In the genomic region with DNA sequence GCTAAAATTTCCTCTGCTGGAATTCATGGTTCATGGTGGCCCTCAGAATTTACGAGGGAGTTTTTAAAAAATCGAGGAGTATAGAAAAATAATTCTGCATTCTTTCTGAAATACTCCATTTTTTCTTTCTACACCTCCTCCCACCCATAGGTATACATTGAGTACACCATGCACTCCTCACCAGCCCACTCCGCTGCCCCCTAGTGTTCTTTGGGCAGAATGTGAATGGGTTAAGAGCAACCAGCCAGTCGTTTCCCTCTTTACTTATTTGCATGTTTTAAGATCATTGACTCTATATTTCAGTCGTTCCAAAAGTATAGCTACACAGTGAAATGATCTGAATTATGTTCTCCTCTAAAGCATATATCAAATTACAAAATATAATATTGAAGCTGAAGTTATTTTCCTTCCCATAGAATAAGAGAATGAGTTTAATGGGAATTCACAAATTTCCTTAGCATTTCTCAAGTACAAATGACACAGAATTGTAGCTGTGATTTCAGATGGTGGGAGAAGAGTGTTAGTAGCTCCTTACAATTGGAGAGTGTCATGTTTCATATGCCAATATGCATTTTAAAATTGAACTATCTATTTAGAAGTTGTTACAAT, we compare ENCODE assay signal across 10 cellular contexts.
DNase-seq lines count a peak whose midpoint lies in the region; ATAC-seq and TF ChIP-seq lines count a peak whose summit lies in the region.
"Had no signal": no experiment of that assay in that cellular context is flagged by ENCODE, and none has a peak within 500 bp of the region (broad histone marks: within the 10 kb centered on the region; RNA-seq: fewer than 3 reads in every experiment).

No MANE protein-coding gene starts in this region.

- no peak overlapping the region for H2AFZ ChIP-seq in fibroblast of lung (ENCODE audit: low read length)

- no peak overlapping the region for H3K9ac ChIP-seq in fibroblast of lung (ENCODE audit: insufficient read depth, low read length)

- H3K4me3 Mint-ChIP-seq in activated CD4-positive, alpha-beta memory T cell treated with anti-CD3 and anti-CD28 coated beads for 36 hours: no peak overlapping the region
- H3K4me3 Mint-ChIP-seq in activated CD4-positive, alpha-beta memory T cell treated with anti-CD3 and anti-CD28 coated beads, Interleukin-2, amount 10 ng/mL, durations not matched to agents 7 days and 5 days: no peak overlapping the region
- H3K4me3 Mint-ChIP-seq: activated T-cell treated with anti-CD3 and anti-CD28 coated beads, Interleukin-2, amount 50 U/mL, for 72 hours had no signal

- H3K27me3 ChIP-seq in fibroblast of lung (ENCODE audit: control insufficient read depth, insufficient read depth, low read length): no peaks in the 10 kb centered on the region
- no peaks in the 10 kb centered on the region for H3K27me3 ChIP-seq in testis
- H3K27me3 ChIP-seq in aorta (ENCODE audit: control insufficient read depth in 1 of 2, insufficient read depth in 2 of 2, low read length in 1 of 2): no peaks in the 10 kb centered on the region

- WGBS in testis, 2 donors: 28 to 32% methylated on average over 5 of the region's 5 CpGs
- WGBS in aorta, 2 donors: 22 to 30% methylated on average over 5 of the region's 5 CpGs

- no peak for TF ChIP-seq POLR2A in testis (IDR thresholded peaks at IDR 0.05)

- CTCF ChIA-PET in activated CD4-positive, alpha-beta memory T cell treated with anti-CD3 and anti-CD28 coated beads for 36 hours (lab: Charles Lee): interaction anchor here (0.5 to 0.7 kb wide), 2 partner anchors 104 to 1385 kb away, joined by 3 read pairs; no protein-coding TSS in a partner anchor
- CTCF ChIA-PET in activated CD4-positive, alpha-beta memory T cell treated with anti-CD3 and anti-CD28 coated beads, Interleukin-2, amount 10 ng/mL, durations not matched to agents 7 days and 5 days (lab: Charles Lee): no interaction called here

- H3K4me1 ChIP-seq in fibroblast of lung (ENCODE audit: control insufficient read depth, extremely low read depth, insufficient read depth, low read length): no peaks in the 10 kb centered on the region
- no peaks in the 10 kb centered on the region for H3K4me1 ChIP-seq in testis
- no peaks in the 10 kb centered on the region for H3K4me1 ChIP-seq in aorta (ENCODE audit: control insufficient read depth in 1 of 2, insufficient read depth in 2 of 2, low read length in 2 of 2)

- H3K36me3 ChIP-seq in fibroblast of lung (ENCODE audit: control insufficient read depth, insufficient read depth, low read length) (no peaks in the 10 kb centered on the region), testis (ENCODE audit: low read depth, missing control alignments) (no peaks in the 10 kb centered on the region), aorta (ENCODE audit: control insufficient read depth in 1 of 2, insufficient read depth in 2 of 2, low read length in 1 of 2) (no peaks in the 10 kb centered on the region)

- H3K4me3 ChIP-seq in fibroblast of lung (replicated peaks in 1 of 4; ENCODE audit: control extremely low read depth in 1 of 4, insufficient read depth in 1 of 4, low read depth in 3 of 4, low read length in 4 of 4): no peak overlapping the region
- H3K4me3 ChIP-seq in testis: no peak overlapping the region
- H3K4me3 ChIP-seq in aorta (ENCODE audit: low read length in 2 of 2): no peak overlapping the region
- H3K4me3 ChIP-seq: skin epidermis had no signal

- peak; percentile 12 for DNase-seq in activated CD4-positive, alpha-beta memory T cell treated with anti-CD3 and anti-CD28 coated beads for 36 hours
- DNase-seq in activated CD4-positive, alpha-beta memory T cell treated with anti-CD3 and anti-CD28 coated beads, Interleukin-2, amount 10 ng/mL, durations not matched to agents 7 days and 5 days: no peak
- DNase-seq in NOMO-1 treated with dmso at 0.1 percent for 144 hours (lab: John Stamatoyannopoulos, UW; ENCODE audit: unreplicated experiment): peak; percentile 17
- peak in 1 of 2 donors; percentile 34 for DNase-seq in fibroblast of lung (ENCODE audit: low read depth in 2 of 2)
- DNase-seq in testis: peak; percentile 52
- DNase-seq in aorta: no peak
- no peak for DNase-seq in ureter (ENCODE audit: low spot score)

- intact Hi-C loops in activated CD4-positive, alpha-beta memory T cell treated with anti-CD3 and anti-CD28 coated beads for 36 hours (cut with micrococcal nuclease): loop anchor here (2.0 kb wide), 1 partner anchor 430 kb away; no protein-coding TSS in a partner anchor
- intact Hi-C loops in testis (cut with DNase I; ENCODE audit: low total_unique reads): no loop called here
- intact Hi-C loops in aorta (cut with DNase I): no loop called here

- no peaks in the 10 kb centered on the region for H3K36me3 Mint-ChIP-seq in activated CD4-positive, alpha-beta memory T cell treated with anti-CD3 and anti-CD28 coated beads for 36 hours
- no peaks in the 10 kb centered on the region for H3K36me3 Mint-ChIP-seq in activated CD4-positive, alpha-beta memory T cell treated with anti-CD3 and anti-CD28 coated beads, Interleukin-2, amount 10 ng/mL, durations not matched to agents 7 days and 5 days (ENCODE audit: low read depth)

- H3K9me3 Mint-ChIP-seq in activated CD4-positive, alpha-beta memory T cell treated with anti-CD3 and anti-CD28 coated beads for 36 hours: peaks cover 5% of the 10 kb centered on the region
- H3K9me3 Mint-ChIP-seq in activated CD4-positive, alpha-beta memory T cell treated with anti-CD3 and anti-CD28 coated beads, Interleukin-2, amount 10 ng/mL, durations not matched to agents 7 days and 5 days: peaks cover 5% of the 10 kb centered on the region
- H3K9me3 Mint-ChIP-seq: activated T-cell treated with anti-CD3 and anti-CD28 coated beads, Interleukin-2, amount 50 U/mL, for 72 hours had no signal

- no peak overlapping the region for H3K27ac Mint-ChIP-seq in activated CD4-positive, alpha-beta memory T cell treated with anti-CD3 and anti-CD28 coated beads for 36 hours
- H3K27ac Mint-ChIP-seq in activated CD4-positive, alpha-beta memory T cell treated with anti-CD3 and anti-CD28 coated beads, Interleukin-2, amount 10 ng/mL, durations not matched to agents 7 days and 5 days: no peak overlapping the region
- H3K27ac Mint-ChIP-seq: activated T-cell treated with anti-CD3 and anti-CD28 coated beads, Interleukin-2, amount 50 U/mL, for 72 hours had no signal

- H3K79me2 ChIP-seq in fibroblast of lung (ENCODE audit: control insufficient read depth, insufficient read depth, low read length): no peaks in the 10 kb centered on the region

- POLR2A ChIA-PET in activated CD4-positive, alpha-beta memory T cell treated with anti-CD3 and anti-CD28 coated beads for 36 hours (lab: Charles Lee): no interaction called here
- POLR2A ChIA-PET in activated CD4-positive, alpha-beta memory T cell treated with anti-CD3 and anti-CD28 coated beads, Interleukin-2, amount 10 ng/mL, durations not matched to agents 7 days and 5 days (lab: Charles Lee): no interaction called here

- no peaks in the 10 kb centered on the region for H3K4me1 Mint-ChIP-seq in activated CD4-positive, alpha-beta memory T cell treated with anti-CD3 and anti-CD28 coated beads for 36 hours (ENCODE audit: low read depth)
- no peaks in the 10 kb centered on the region for H3K4me1 Mint-ChIP-seq in activated CD4-positive, alpha-beta memory T cell treated with anti-CD3 and anti-CD28 coated beads, Interleukin-2, amount 10 ng/mL, durations not matched to agents 7 days and 5 days

- no peak overlapping the region for H3K4me2 ChIP-seq in fibroblast of lung (ENCODE audit: extremely low read depth, insufficient read depth, low read length)

- ATAC-seq in HG03103 (IDR thresholded peaks at IDR 0.05; ENCODE audit: low read depth, unreplicated experiment): peak; percentile 76
- ATAC-seq in aorta (ENCODE audit: low FRiP score): no peak
- ATAC-seq: activated T-cell treated with anti-CD3 and anti-CD28 coated beads, Interleukin-2, amount 50 U/mL, for 72 hours had no signal

- TF ChIP-seq CTCF in fibroblast of lung (conservative IDR thresholded peaks at IDR 0.05 in 1 of 2, IDR thresholded peaks at IDR 0.05 in 1 of 2; ENCODE audit: low read depth in 1 of 2, low read length in 2 of 2) (peak; percentile 41 to 67), testis (IDR thresholded peaks at IDR 0.05) (peak in 1 of 3 experiments; percentile 26)

- H4K20me1 ChIP-seq in fibroblast of lung (ENCODE audit: control insufficient read depth, extremely low read depth, insufficient read depth, low read length): no peaks in the 10 kb centered on the region

- H3K27me3 Mint-ChIP-seq in activated CD4-positive, alpha-beta memory T cell treated with anti-CD3 and anti-CD28 coated beads for 36 hours: no peaks in the 10 kb centered on the region
- no peaks in the 10 kb centered on the region for H3K27me3 Mint-ChIP-seq in activated CD4-positive, alpha-beta memory T cell treated with anti-CD3 and anti-CD28 coated beads, Interleukin-2, amount 10 ng/mL, durations not matched to agents 7 days and 5 days

- H3K27ac ChIP-seq in fibroblast of lung (ENCODE audit: insufficient read depth, low read length) (no peak overlapping the region), testis (no peak overlapping the region), aorta (ENCODE audit: low read depth in 1 of 2, low read length in 2 of 2) (no peak overlapping the region)
- H3K27ac ChIP-seq: skin epidermis had no signal

- H3K9me3 ChIP-seq in fibroblast of lung (ENCODE audit: control insufficient read depth, insufficient read depth, low read depth, low read length) (no peaks in the 10 kb centered on the region), testis (no peaks in the 10 kb centered on the region), aorta (ENCODE audit: control insufficient read depth, low read length) (no peaks in the 10 kb centered on the region)

Comparison
In these comparisons a context has a peak if more than half of its experiments do, and no peak if none do; other contexts are left out.
1. DNase-seq: peak in activated CD4-positive, alpha-beta memory T cell treated with anti-CD3 and anti-CD28 coated beads for 36 hours (single experiment), NOMO-1 treated with dmso at 0.1 percent for 144 hours (single experiment) and testis (single experiment); none in activated CD4-positive, alpha-beta memory T cell treated with anti-CD3 and anti-CD28 coated beads, Interleukin-2, amount 10 ng/mL, durations not matched to agents 7 days and 5 days (single experiment), aorta (0 of 2) and ureter (single experiment).